1 cellular context compared by ENCODE assay signal in genomic region chr14:103920981-103921854, GRCh38.
TF ChIP-seq lines count a peak whose summit lies in the region.

No MANE protein-coding gene starts in this region.

TF ChIP-seq in HepG2, 621 proteins besides CTCF, POLR2A, EP300 and RAD21 (continued from another document and continues in another):
- TF ChIP-seq IRF1 (CRISPR knock-in tag; IDR thresholded peaks at IDR 0.05; ENCODE audit: low read depth) (no peak), MED1 (CRISPR knock-in tag; IDR thresholded peaks at IDR 0.05) (peak; percentile 75), CENPX (CRISPR knock-in tag; IDR thresholded peaks at IDR 0.05) (no peak), ZBTB7B (CRISPR knock-in tag; IDR thresholded peaks at IDR 0.05) (peak; percentile 55; the same call in 1 of the 2 replicates), TBX2 (CRISPR knock-in tag; IDR thresholded peaks at IDR 0.05; ENCODE audit: borderline replicate concordance) (peak; percentile 86; the same call in 1 of the 2 replicates), RXRA (CRISPR knock-in tag; IDR thresholded peaks at IDR 0.05) (peak; percentile 61; the same call in 1 of the 2 replicates), GZF1 (CRISPR knock-in tag; IDR thresholded peaks at IDR 0.05) (peak; percentile 77; the same call in 1 of the 2 replicates), ZNF547 (CRISPR knock-in tag; IDR thresholded peaks at IDR 0.05) (peak; percentile 8; the same call in 1 of the 2 replicates), ZBTB42 (CRISPR knock-in tag; IDR thresholded peaks at IDR 0.05) (0 out of 2 replicates have a peak, but pooled peaks have one; percentile 36), HINFP (CRISPR knock-in tag; IDR thresholded peaks at IDR 0.05; ENCODE audit: low read depth) (no peak), U2AF2 (IDR thresholded peaks at IDR 0.05; ENCODE audit: low read depth, low read length) (no peak), ATF5 (CRISPR knock-in tag; IDR thresholded peaks at IDR 0.05; ENCODE audit: low read depth) (no peak), ZNF432 (CRISPR knock-in tag; IDR thresholded peaks at IDR 0.05; ENCODE audit: borderline replicate concordance) (no peak), HNF1A (IDR thresholded peaks at IDR 0.05; ENCODE audit: low read depth) (no peak), HNF1A (CRISPR knock-in tag; IDR thresholded peaks at IDR 0.05; ENCODE audit: borderline replicate concordance) (peak; percentile 54; the same call in 1 of the 2 replicates), PAXIP1 (CRISPR knock-in tag; conservative IDR thresholded peaks at IDR 0.05) (peak; percentile 42), GABPA (IDR thresholded peaks at IDR 0.05; ENCODE audit: low read depth, low read length) (peak; percentile 74), GABPA (CRISPR knock-in tag; IDR thresholded peaks at IDR 0.05; ENCODE audit: low read depth) (peak; percentile 88), ZNF331 (CRISPR knock-in tag; IDR thresholded peaks at IDR 0.05) (peak; percentile 44; the same call in 1 of the 2 replicates), ZNF552 (CRISPR knock-in tag; IDR thresholded peaks at IDR 0.05; ENCODE audit: borderline replicate concordance) (peak; percentile 83), SALL1 (CRISPR knock-in tag; IDR thresholded peaks at IDR 0.05) (no peak; the same call in none of the 2 replicates), HNRNPL (IDR thresholded peaks at IDR 0.05; ENCODE audit: low read depth, low read length) (peak; percentile 30; the same call in 1 of the 2 replicates), PHF21A (CRISPR knock-in tag; IDR thresholded peaks at IDR 0.05) (peak; percentile 86), ZNF570 (CRISPR knock-in tag; IDR thresholded peaks at IDR 0.05; ENCODE audit: borderline replicate concordance) (no peak), ZFP37 (CRISPR knock-in tag; IDR thresholded peaks at IDR 0.05; ENCODE audit: borderline replicate concordance) (no peak; the same call in 1 of the 2 replicates), CSRNP1 (CRISPR knock-in tag; IDR thresholded peaks at IDR 0.05) (no peak), MAX (IDR thresholded peaks at IDR 0.05) (peak; percentile 47), FOXA1 (IDR thresholded peaks at IDR 0.05) (no peak), FOXA1 (CRISPR knock-in tag; IDR thresholded peaks at IDR 0.05) (no peak), PREB (CRISPR knock-in tag; IDR thresholded peaks at IDR 0.05) (0 out of 2 replicates have a peak, but pooled peaks have one; percentile 30), CBX1 (IDR thresholded peaks at IDR 0.05; ENCODE audit: low read depth) (peak; percentile 59), ZNF225 (CRISPR knock-in tag; IDR thresholded peaks at IDR 0.05) (peak; percentile 88; the same call in 1 of the 2 replicates), ZNF720 (CRISPR knock-in tag; IDR thresholded peaks at IDR 0.05) (no peak), ZNF546 (CRISPR knock-in tag; conservative IDR thresholded peaks at IDR 0.05) (peak; percentile 54; the same call in 1 of the 2 replicates), ZFP36 (IDR thresholded peaks at IDR 0.05; ENCODE audit: borderline replicate concordance, low read depth, low read length, partially characterized antibody) (no peak), XBP1 (CRISPR knock-in tag; IDR thresholded peaks at IDR 0.05) (no peak), ZNF367 (CRISPR knock-in tag; IDR thresholded peaks at IDR 0.05; ENCODE audit: borderline replicate concordance) (no peak), BCL6 (CRISPR knock-in tag; IDR thresholded peaks at IDR 0.05) (peak; percentile 58; the same call in 1 of the 2 replicates), ZNF788 (CRISPR knock-in tag; IDR thresholded peaks at IDR 0.05; ENCODE audit: borderline replicate concordance) (peak; percentile 81), ZBTB33 (CRISPR knock-in tag; IDR thresholded peaks at IDR 0.05) (peak; percentile 93), TGIF2 (CRISPR knock-in tag; IDR thresholded peaks at IDR 0.05) (peak; percentile 74), CSRNP2 (CRISPR knock-in tag; conservative IDR thresholded peaks at IDR 0.05; ENCODE audit: low read depth) (no peak), RCOR2 (CRISPR knock-in tag; IDR thresholded peaks at IDR 0.05) (0 out of 2 replicates have a peak, but pooled peaks have one; percentile 31), IKZF4 (CRISPR knock-in tag; IDR thresholded peaks at IDR 0.05; ENCODE audit: borderline replicate concordance, low read depth, not compliant biosample characterization) (no peak), POLR2AphosphoS5 (IDR thresholded peaks at IDR 0.05; ENCODE audit: low read depth, low read length) (peak; percentile 94)
